ENCODE assay signal across 8 cellular contexts in genomic region chr4:11120435-11120834, GRCh38.
"Had no signal": no experiment of that assay in that cellular context is flagged by ENCODE, and none has a peak within 500 bp of the region (broad histone marks: within the 10 kb centered on the region; RNA-seq: fewer than 3 reads in every experiment).

No MANE protein-coding gene starts in this region.

- FAIRE-seq: G401.6, GM12878, GM12891, GM12892, GM18507, GM19239 had no signal

- DNase-seq: GDM1, GF-D8 had no signal

- H3K4me3 ChIP-seq: GM12878 had no signal

- ATAC-seq: GM12878 had no signal
